Comparison of ENCODE assay signal across 29 cellular contexts in the genomic region with DNA sequence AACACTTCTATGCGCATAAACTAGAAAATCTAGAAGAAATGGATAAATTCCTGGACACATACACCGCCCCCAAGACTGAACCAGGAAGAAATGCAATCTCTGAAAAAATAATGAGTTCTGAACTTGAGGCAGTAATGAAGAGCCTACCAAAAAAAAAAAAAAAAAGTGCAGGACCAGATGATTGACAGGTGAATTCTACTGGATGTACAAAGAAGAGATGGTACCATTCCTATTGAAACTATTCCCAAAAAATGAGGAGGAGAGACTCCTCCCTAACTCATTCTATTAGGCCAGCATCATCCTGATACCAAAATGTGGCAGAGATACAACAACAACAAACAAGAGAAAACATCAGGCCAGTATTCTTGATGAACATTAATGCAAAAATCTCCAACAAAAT.
"Had no signal": no experiment of that assay in that cellular context is flagged by ENCODE, and none has a peak within 500 bp of the region (broad histone marks: within the 10 kb centered on the region; RNA-seq: fewer than 3 reads in every experiment).

No MANE protein-coding gene starts in this region.

- H3K27me3 ChIP-seq: stomach, suprapubic skin, testis, thyroid gland, tibial artery, tibial nerve, transverse colon, upper lobe of left lung, upper lobe of right lung, uterus, vagina had no signal

- DNase-seq: stimulated activated CD4-positive, alpha-beta T cell treated with anti-CD3 and anti-CD28 coated beads, Interleukin-2, amount 100 ng/mL, for 48 hours; stimulated activated CD4-positive, alpha-beta T cell treated with anti-CD3 and anti-CD28 coated beads, Interleukin-4, amount 100 ng/mL, for 1 hour; stimulated activated CD4-positive, alpha-beta T cell treated with anti-CD3 and anti-CD28 coated beads, Interleukin-4, amount 100 ng/mL, for 24 hours; stimulated activated CD4-positive, alpha-beta T cell treated with anti-CD3 and anti-CD28 coated beads, Interleukin-4, amount 100 ng/mL, for 4 hours; stimulated activated CD8-positive, alpha-beta memory T cell treated with anti-CD3 and anti-CD28 coated beads, Interleukin-4, amount 100 ng/mL, for 48 hours; stimulated activated naive B cell treated with anti-CD40 and anti-IgM and Interleukin-4, amounts not matched to agents 10 μg/mL and 1 μg/mL and 100 μg/mL, for 72 hours; stimulated activated naive CD4-positive, alpha-beta T cell; stimulated activated naive CD4-positive, alpha-beta T cell treated with Interleukin-2 at 50 U/mL for 16 hours; stimulated activated naive CD8-positive, alpha-beta T cell treated with anti-CD3 and anti-CD28 coated beads, Interleukin-15, amount 100 ng/mL, for 72 hours; stimulated activated naive CD8-positive, alpha-beta T cell treated with anti-CD3 and anti-CD28 coated beads, Interleukin-15, Interleukin-2, amounts not matched to agents 100 U/mL and 50 U/mL, for 24 hours; stomach; substantia nigra; testis; thyroid gland; tibial artery; transverse colon; trophoblast cell; upper lobe of left lung; upper lobe of right lung; uterus had no signal

- FAIRE-seq: urothelium cell line had no signal

- ATAC-seq: stimulated activated effector memory CD8-positive, alpha-beta T cell treated with anti-CD3 and anti-CD28 coated beads, Interleukin-12 subunit alpha, Interleukin-12 subunit beta, amount 100 ng/mL, for 72 hours; stimulated activated memory B cell treated with anti-CD40 and anti-IgM and Interleukin-4, amounts not matched to agents 10 μg/mL and 1 μg/mL and 100 μg/mL, for 72 hours; stimulated activated naive B cell treated with anti-CD40 and anti-IgM and Interleukin-4, amounts not matched to agents 10 μg/mL and 1 μg/mL and 100 μg/mL, for 72 hours; stimulated activated naive CD8-positive, alpha-beta T cell treated with anti-CD3 and anti-CD28 coated beads, Interleukin-15, amount 100 ng/mL, for 72 hours; stimulated activated naive CD8-positive, alpha-beta T cell treated with anti-CD3 and anti-CD28 coated beads, Interleukin-15, Interleukin-2, amounts not matched to agents 100 U/mL and 50 U/mL, for 24 hours; upper lobe of right lung had no signal

- H3K9me3 ChIP-seq: suprapubic skin, testis, thyroid gland, transverse colon, upper lobe of left lung, upper lobe of right lung, uterus, vagina had no signal

- H3K9me3 Mint-ChIP-seq: type B pancreatic cell had no signal

- H3K4me1 Mint-ChIP-seq: stimulated activated effector memory CD8-positive, alpha-beta T cell treated with anti-CD3 and anti-CD28 coated beads, Interleukin-12 subunit alpha, Interleukin-12 subunit beta, amount 100 ng/mL, for 72 hours; stimulated activated memory B cell treated with anti-CD40 and anti-IgM and Interleukin-4, amounts not matched to agents 10 μg/mL and 1 μg/mL and 100 μg/mL, for 72 hours; stimulated activated naive B cell treated with anti-CD40 and anti-IgM and Interleukin-4, amounts not matched to agents 10 μg/mL and 1 μg/mL and 100 μg/mL, for 72 hours; stimulated activated naive CD8-positive, alpha-beta T cell treated with anti-CD3 and anti-CD28 coated beads, Interleukin-15, amount 100 ng/mL, for 72 hours had no signal

- H3K4me3 Mint-ChIP-seq: stimulated activated effector memory CD8-positive, alpha-beta T cell treated with anti-CD3 and anti-CD28 coated beads, Interleukin-12 subunit alpha, Interleukin-12 subunit beta, amount 100 ng/mL, for 72 hours; stimulated activated memory B cell treated with anti-CD40 and anti-IgM and Interleukin-4, amounts not matched to agents 10 μg/mL and 1 μg/mL and 100 μg/mL, for 72 hours; stimulated activated naive B cell treated with anti-CD40 and anti-IgM and Interleukin-4, amounts not matched to agents 10 μg/mL and 1 μg/mL and 100 μg/mL, for 72 hours; stimulated activated naive CD8-positive, alpha-beta T cell treated with anti-CD3 and anti-CD28 coated beads, Interleukin-15, amount 100 ng/mL, for 72 hours; stimulated activated naive CD8-positive, alpha-beta T cell treated with anti-CD3 and anti-CD28 coated beads, Interleukin-15, Interleukin-2, amounts not matched to agents 100 ng/mL and 50 ng/mL, for 24 hours; type B pancreatic cell had no signal

- H3K27ac ChIP-seq: stomach, suprapubic skin, testis, thoracic aorta, thyroid gland, tibial artery, tibial nerve, transverse colon, upper lobe of left lung, upper lobe of right lung, uterus, vagina had no signal

- H3K4me3 ChIP-seq: stomach, suprapubic skin, testis, thoracic aorta, thyroid gland, tibial artery, tibial nerve, transverse colon, upper lobe of left lung, upper lobe of right lung, uterus, vagina had no signal

- H3K36me3 ChIP-seq: stomach, suprapubic skin, thoracic aorta, thyroid gland, tibial artery, tibial nerve, transverse colon, upper lobe of left lung, upper lobe of right lung, uterus, vagina had no signal

- H3K36me3 Mint-ChIP-seq: stimulated activated effector memory CD8-positive, alpha-beta T cell treated with anti-CD3 and anti-CD28 coated beads, Interleukin-12 subunit alpha, Interleukin-12 subunit beta, amount 100 ng/mL, for 72 hours; type B pancreatic cell had no signal

- H3K4me1 ChIP-seq: stomach, suprapubic skin, testis, thyroid gland, tibial artery, tibial nerve, transverse colon, upper lobe of left lung, upper lobe of right lung, uterus, vagina had no signal

- H3K27ac Mint-ChIP-seq: stimulated activated effector memory CD8-positive, alpha-beta T cell treated with anti-CD3 and anti-CD28 coated beads, Interleukin-12 subunit alpha, Interleukin-12 subunit beta, amount 100 ng/mL, for 72 hours; stimulated activated memory B cell treated with anti-CD40 and anti-IgM and Interleukin-4, amounts not matched to agents 10 μg/mL and 1 μg/mL and 100 μg/mL, for 72 hours; stimulated activated naive B cell treated with anti-CD40 and anti-IgM and Interleukin-4, amounts not matched to agents 10 μg/mL and 1 μg/mL and 100 μg/mL, for 72 hours; stimulated activated naive CD8-positive, alpha-beta T cell treated with anti-CD3 and anti-CD28 coated beads, Interleukin-15, amount 100 ng/mL, for 72 hours; stimulated activated naive CD8-positive, alpha-beta T cell treated with anti-CD3 and anti-CD28 coated beads, Interleukin-15, Interleukin-2, amounts not matched to agents 100 ng/mL and 50 ng/mL, for 24 hours; type B pancreatic cell had no signal
